In the genomic region with DNA sequence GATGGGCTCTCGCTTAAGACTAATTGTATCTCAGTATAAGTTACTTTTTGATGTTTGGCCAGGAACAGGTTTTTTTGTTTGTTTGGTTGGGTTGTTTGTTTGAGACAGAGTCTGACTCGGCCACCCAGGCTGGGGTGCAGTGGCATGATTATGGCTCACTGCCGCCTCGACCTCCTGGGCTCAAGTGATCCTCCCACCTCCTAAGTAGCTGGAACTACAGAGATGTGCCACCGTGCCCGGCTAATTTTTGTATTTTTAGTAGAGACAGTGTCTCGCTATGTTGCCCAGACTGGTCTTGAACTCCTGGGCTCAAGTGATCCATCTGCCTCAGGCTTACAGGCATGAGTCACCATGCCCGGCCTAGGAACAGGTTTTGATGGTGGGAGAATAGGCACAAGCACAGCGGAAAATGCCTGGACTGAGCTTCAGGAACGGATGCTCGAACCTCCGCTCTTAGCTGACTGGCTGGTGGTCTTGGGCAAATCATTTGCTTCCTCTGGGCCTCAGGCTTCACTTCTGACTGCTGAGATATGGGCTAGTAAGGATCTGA, we compare ENCODE assay signal across 20 cellular contexts. TPM values are rescaled to one million over a fixed set of nuclear protein-coding genes. Genes with fewer than 3 reads are reported as not detected.
A peak's percentile ranks its signal among the peaks of the same experiment; 100 is the strongest.
DNase-seq lines count a peak whose midpoint lies in the region; ATAC-seq and TF ChIP-seq lines count a peak whose summit lies in the region.
"Had no signal": no experiment of that assay in that cellular context is flagged by ENCODE, and none has a peak within 500 bp of the region (broad histone marks: within the 10 kb centered on the region; RNA-seq: fewer than 3 reads in every experiment).

No MANE protein-coding gene starts in this region.

- H3K4me1 Mint-ChIP-seq in neural progenitor cell = peaks cover 23% of the 10 kb centered on the region

- H3K27me3 ChIP-seq in heart right ventricle (peaks cover 0 to 18% (median 0%) of the 10 kb centered on the region in 7 donors), neural progenitor cell (peaks cover 27% of the 10 kb centered on the region), aorta (ENCODE audit: control insufficient read depth in 1 of 2, insufficient read depth in 2 of 2, low read length in 1 of 2) (no peaks in the 10 kb centered on the region), Peyer's patch (no peaks in the 10 kb centered on the region)
- H3K27me3 ChIP-seq: ovary had no signal

- DNase-seq in heart right ventricle (no peak), cardiac septum (ENCODE audit: low spot score) (no peak), neural progenitor cell (ENCODE audit: low spot score) (no peak), aorta (no peak), Peyer's patch (no peak)
- DNase-seq: activated effector memory CD4-positive, alpha-beta T cell treated with Interleukin-2 at 50 U/mL for 16 hours; amygdala; COR-L47; GF-D8; H9; hippocampal formation; NCI-H2029; ovary; small intestine; T1000 had no signal

- ATAC-seq in heart right ventricle (no peak), esophagus mucosa (peak; percentile 42), aorta (ENCODE audit: low FRiP score) (no peak), HG02759 (IDR thresholded peaks at IDR 0.05; ENCODE audit: unreplicated experiment) (no peak), GM21447 (IDR thresholded peaks at IDR 0.05; ENCODE audit: unreplicated experiment) (no peak)

- H3K4me1 ChIP-seq in heart right ventricle = peaks cover 37 to 89% (median 79%) of the 10 kb centered on the region in 9 donors
- peaks cover 9% of the 10 kb centered on the region for H3K4me1 ChIP-seq in neural progenitor cell
- no peaks in the 10 kb centered on the region for H3K4me1 ChIP-seq in aorta (ENCODE audit: control insufficient read depth in 1 of 2, insufficient read depth in 2 of 2, low read length in 2 of 2)
- H3K4me1 ChIP-seq in Peyer's patch = peaks cover 0 to 30% (median 9%) of the 10 kb centered on the region in 4 donors

- no peak for TF ChIP-seq CTCF in heart right ventricle (IDR thresholded peaks at IDR 0.05)
- TF ChIP-seq CTCF in neural progenitor cell (IDR thresholded peaks at IDR 0.05) = no peak
- no peak for TF ChIP-seq CTCF in Peyer's patch (IDR thresholded peaks at IDR 0.05)

- 77 to 78% methylated on average over 12 of the region's 12 CpGs for WGBS in heart right ventricle, 2 donors
- WGBS in aorta, 2 donors = 33 to 35% methylated on average over 12 of the region's 12 CpGs

- peaks cover 2% of the 10 kb centered on the region for H3K9me3 Mint-ChIP-seq in neural progenitor cell

- H3K27ac ChIP-seq in heart right ventricle (peak overlapping the region in 9 of 10 donors; percentile 40 to 100 (median 96)), neural progenitor cell (no peak overlapping the region), aorta (ENCODE audit: low read depth in 1 of 2, low read length in 2 of 2) (peak overlapping the region; percentile 24 to 60), Peyer's patch (peak overlapping the region in 1 of 4 donors; percentile 10)

- H3K9ac ChIP-seq in neural progenitor cell = no peak overlapping the region

- H3K9me3 ChIP-seq in heart right ventricle (no peaks in the 10 kb centered on the region), neural progenitor cell (ENCODE audit: low read depth) (no peaks in the 10 kb centered on the region), aorta (ENCODE audit: control insufficient read depth, low read length) (no peaks in the 10 kb centered on the region), Peyer's patch (no peaks in the 10 kb centered on the region)
- H3K9me3 ChIP-seq: ovary had no signal

- H3K4me3 Mint-ChIP-seq in neural progenitor cell = no peak overlapping the region
- H3K4me3 Mint-ChIP-seq: H9 had no signal

- H2AFZ ChIP-seq in neural progenitor cell (replicated peaks) = no peak overlapping the region

- peaks cover 21% of the 10 kb centered on the region for H3K27me3 Mint-ChIP-seq in neural progenitor cell (ENCODE audit: insufficient read depth, low read depth)

- no peaks in the 10 kb centered on the region for H4K20me1 ChIP-seq in neural progenitor cell (ENCODE audit: low read depth)

- intact Hi-C loops in heart right ventricle (cut with DNase I) = loop anchor here in 2 of 10 donors (5.0 kb wide), 1 partner anchor 37 kb away; no protein-coding TSS in a partner anchor
- intact Hi-C loops in cardiac septum (cut with DNase I) = no loop called here
- intact Hi-C loops in aorta (cut with DNase I) = loop anchor here in 1 of 2 donors (5.0 kb wide), 1 partner anchor 37 kb away; no protein-coding TSS in a partner anchor

- H3K36me3 Mint-ChIP-seq in neural progenitor cell = no peaks in the 10 kb centered on the region

- H3K4me3 ChIP-seq in heart right ventricle (peak overlapping the region in 3 of 10 donors; percentile 1 to 24 (median 20)), neural progenitor cell (no peak overlapping the region), aorta (ENCODE audit: low read length in 2 of 2) (no peak overlapping the region), Peyer's patch (no peak overlapping the region)
- H3K4me3 ChIP-seq: ovary had no signal

- peak overlapping the region; percentile 78 for H3K27ac Mint-ChIP-seq in neural progenitor cell

- peaks cover 0 to 41% (median under 1%) of the 10 kb centered on the region in 9 donors for H3K36me3 ChIP-seq in heart right ventricle
- no peaks in the 10 kb centered on the region for H3K36me3 ChIP-seq in neural progenitor cell
- peaks cover 0 to 3% of the 10 kb centered on the region in 2 donors for H3K36me3 ChIP-seq in aorta (ENCODE audit: control insufficient read depth in 1 of 2, insufficient read depth in 2 of 2, low read length in 1 of 2)
- H3K36me3 ChIP-seq in Peyer's patch = peaks cover 0 to 9% (median 0%) of the 10 kb centered on the region in 3 donors
- H3K36me3 ChIP-seq: ovary had no signal

- H3K79me2 ChIP-seq in neural progenitor cell (ENCODE audit: low read depth) = no peaks in the 10 kb centered on the region

- peaks cover 4% of the 10 kb centered on the region for H3F3A ChIP-seq in neural progenitor cell (ENCODE audit: low read depth)

- H3K4me2 ChIP-seq in neural progenitor cell = no peak overlapping the region

- TF ChIP-seq POLR2A in Peyer's patch (IDR thresholded peaks at IDR 0.05) = no peak

RNA-seq across cellular contexts. Expression of a gene that starts 11.4 kb away (rescaled TPM):
- total RNA-seq in heart right ventricle (100 to 1,000 TPM; 589 to 777 (median 703) TPM), cardiac septum (829 TPM), esophagus mucosa (7.8 TPM), neural progenitor cell (ENCODE audit: low replicate concordance) (0.41 and 1.3 TPM in 2 replicates), aorta (100 to 1,000 TPM; 327 to 478 TPM), Peyer's patch (10 to 100 TPM; 28.1 to 93.3 (median 75.8) TPM)
- polyA plus RNA-seq in heart right ventricle (100 to 1,000 TPM; 129 to 344 TPM), aorta (100 to 1,000 TPM; 228 to 486 TPM)

RNA-seq across cellular contexts. Expression of a gene that starts 32.0 kb away (rescaled TPM):
- total RNA-seq in heart right ventricle = 10 to 100 TPM in 2 of 10 donors, 1 to 10 TPM in 8; 4.5 to 12.2 (median 6.0) TPM
- polyA plus RNA-seq in heart right ventricle = 1 to 10 TPM in 1 of 2 donors, under 1 TPM in 1; 0.91 to 4.1 TPM
- total RNA-seq in cardiac septum = 10.0 TPM
- total RNA-seq in esophagus mucosa = not detected
- total RNA-seq in neural progenitor cell (ENCODE audit: low replicate concordance) = 0.43 and 0.90 TPM in 2 replicates
- 10 to 100 TPM in 1 of 2 donors, 1 to 10 TPM in 1; 2.5 to 14.1 TPM for total RNA-seq in aorta
- 1 to 10 TPM; 2.0 to 2.8 TPM for polyA plus RNA-seq in aorta
- total RNA-seq in Peyer's patch = under 1 TPM in 1 of 4 donors, not detected in 3; 0.54 TPM
- total RNA-seq: HT1080, NCI-H460 had no signal
